ENCODE assay signal across 8 cellular contexts in the genomic region with DNA sequence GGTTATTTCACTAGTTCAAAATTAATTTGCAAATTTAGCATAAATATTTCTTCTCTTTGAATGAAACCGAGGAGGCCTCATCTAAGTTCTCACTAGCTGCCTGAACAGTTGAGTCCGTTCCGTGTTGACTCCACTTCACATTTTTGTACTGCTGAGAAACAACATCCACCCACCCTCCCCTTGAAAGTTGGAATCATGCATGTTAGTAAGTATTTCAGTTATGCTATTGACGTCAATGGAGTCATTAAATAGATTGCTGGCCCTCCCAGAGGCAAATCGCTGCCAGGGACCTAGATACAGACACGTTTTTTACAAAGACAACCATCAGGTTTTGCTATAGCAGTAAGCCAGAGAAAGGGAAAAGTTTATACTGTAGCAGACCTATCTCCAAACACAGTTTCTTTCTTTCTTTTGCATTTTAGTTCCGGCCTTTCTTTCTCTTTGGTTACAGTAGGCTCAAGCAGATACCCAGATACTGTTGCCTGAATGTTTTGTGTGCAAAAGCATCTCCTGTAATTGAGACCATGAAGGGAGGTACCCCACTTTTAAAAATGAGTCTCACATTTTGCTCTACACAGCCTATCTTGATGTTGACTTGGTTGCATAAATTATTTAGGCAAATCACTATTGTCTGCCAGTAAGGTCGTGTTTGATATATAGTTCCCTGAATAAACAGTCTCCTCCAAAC.
DNase-seq lines count a peak whose midpoint lies in the region; ATAC-seq and TF ChIP-seq lines count a peak whose summit lies in the region.

No MANE protein-coding gene starts in this region.

- peak overlapping the region; percentile 50; the same call in 1 of the 2 replicates for H3K27ac ChIP-seq in HEK293 (ENCODE audit: extremely low read depth, low read depth, low read length)

- H3K27me3 ChIP-seq in skeletal muscle satellite cell (ENCODE audit: control insufficient read depth, insufficient read depth, low read length): no peaks in the 10 kb centered on the region

- CTCF ChIA-PET in HEK293 (lab: Yijun Ruan, JAX): interaction anchor here (0.6 to 0.9 kb wide), 3 partner anchors 60 to 128 kb away, joined by 3 to 4 read pairs (median 4); no protein-coding TSS in a partner anchor

- H3K36me3 ChIP-seq in HEK293 (ENCODE audit: control insufficient read depth in 2 of 2, insufficient read depth in 1 of 2, low read length in 2 of 2): no peaks in the 10 kb centered on the region
- no peaks in the 10 kb centered on the region for H3K36me3 ChIP-seq in skeletal muscle satellite cell (ENCODE audit: insufficient read depth, low read length)

- H3K9ac ChIP-seq in skeletal muscle satellite cell (ENCODE audit: low read depth, low read length): peak overlapping the region; percentile 82

- H3K4me1 ChIP-seq in HEK293 (ENCODE audit: control insufficient read depth, insufficient read depth, low read length): peaks cover 8% of the 10 kb centered on the region
- peaks cover 62% of the 10 kb centered on the region for H3K4me1 ChIP-seq in skeletal muscle satellite cell (ENCODE audit: control insufficient read depth, insufficient read depth, low read length)

- TF ChIP-seq CTCF in HEK293 (tag by site-specific recombination; IDR thresholded peaks at IDR 0.05): no peak

- H3K4me3 ChIP-seq in HEK293 (ENCODE audit: low read depth, low read length) (no peak overlapping the region), skeletal muscle satellite cell (ENCODE audit: low read length) (peak overlapping the region; percentile 50)

- in situ Hi-C loops in T47D (cut with HindIII; ENCODE audit: low pct_unique_long_range_greater_than_20kb, low sequenced_read_pairs): no loop called here

- peak overlapping the region; percentile 79 for H3K4me2 ChIP-seq in skeletal muscle satellite cell (ENCODE audit: low read length)

- H3K9me3 ChIP-seq in HEK293 (ENCODE audit: control insufficient read depth, insufficient read depth, low read depth, low read length) (no peaks in the 10 kb centered on the region), skeletal muscle satellite cell (replicated peaks; ENCODE audit: low read length) (no peaks in the 10 kb centered on the region)

- DNase-seq in AG20443 (ENCODE audit: low spot score): peak; percentile 88
- DNase-seq in RPMI7951 (ENCODE audit: low read depth): peak; percentile 97
- DNase-seq in T47D (ENCODE audit: low read depth in 1 of 2, low spot score in 1 of 2): peak; percentile 7 to 59
- peak; percentile 65 for DNase-seq in inferior parietal cortex (ENCODE audit: extremely low spot score)
- DNase-seq in ecto neural progenitor cell (ENCODE audit: low spot score): no peak

- POLR2A ChIA-PET in HEK293 (lab: Yijun Ruan, JAX): interaction anchor here (1.6 kb wide), 1 partner anchor 61 kb away, joined by 4 read pairs; no protein-coding TSS in a partner anchor

- no peak for ATAC-seq in HG03025 (IDR thresholded peaks at IDR 0.05; ENCODE audit: low FRiP score, unreplicated experiment)

TF ChIP-seq in HEK293, 187 proteins besides CTCF, POLR2A, EP300 and RAD21 (continues in another document):
- TF ChIP-seq ZFHX2 (tag by site-specific recombination; conservative IDR thresholded peaks at IDR 0.05) (peak; percentile 74), ZNF174 (tag by site-specific recombination; IDR thresholded peaks at IDR 0.05) (no peak), ZNF596 (tag by site-specific recombination; IDR thresholded peaks at IDR 0.05) (no peak), ZNF514 (tag by site-specific recombination; IDR thresholded peaks at IDR 0.05) (no peak), ZNF311 (tag by site-specific recombination; IDR thresholded peaks at IDR 0.05; ENCODE audit: borderline replicate concordance) (no peak), ZNF791 (tag by site-specific recombination; IDR thresholded peaks at IDR 0.05) (no peak), ZNF2 (tag by site-specific recombination; IDR thresholded peaks at IDR 0.05) (no peak), ZNF521 (tag by site-specific recombination; IDR thresholded peaks at IDR 0.05) (no peak), INSM2 (tag by site-specific recombination; IDR thresholded peaks at IDR 0.05) (peak; percentile 88), ZNF473 (tag by site-specific recombination; IDR thresholded peaks at IDR 0.05) (no peak), KLF7 (tag by site-specific recombination; IDR thresholded peaks at IDR 0.05; ENCODE audit: borderline replicate concordance) (no peak; the same call in 1 of the 2 replicates), BCL6B (tag by site-specific recombination; IDR thresholded peaks at IDR 0.05) (no peak), ZBTB10 (tag by site-specific recombination; IDR thresholded peaks at IDR 0.05) (no peak), GLIS1 (tag by site-specific recombination; IDR thresholded peaks at IDR 0.05) (peak; percentile 96), EGR2 (tag by site-specific recombination; IDR thresholded peaks at IDR 0.05; ENCODE audit: low read depth) (peak; percentile 46; the same call in 1 of the 2 replicates), ZNF654 (tag by site-specific recombination; IDR thresholded peaks at IDR 0.05; ENCODE audit: low read depth) (no peak), HIC1 (tag by site-specific recombination; IDR thresholded peaks at IDR 0.05) (peak; percentile 96), ZNF501 (tag by site-specific recombination; IDR thresholded peaks at IDR 0.05) (no peak), HOXD13 (CRISPR knock-in tag; IDR thresholded peaks at IDR 0.05; ENCODE audit: borderline replicate concordance) (peak; percentile 61; the same call in 1 of the 2 replicates), ZNF670 (tag by site-specific recombination; IDR thresholded peaks at IDR 0.05; ENCODE audit: low read depth) (no peak), ZNF510 (tag by site-specific recombination; IDR thresholded peaks at IDR 0.05; ENCODE audit: insufficient replicate concordance) (no peak)
